1 cellular context compared by ENCODE assay signal in genomic region chr5:76771041-76771440, GRCh38. TPM values are rescaled to one million over a fixed set of nuclear protein-coding genes. Genes with fewer than 3 reads are reported as not detected.
"Had no signal": no experiment of that assay in that cellular context is flagged by ENCODE, and none has a peak within 500 bp of the region (broad histone marks: within the 10 kb centered on the region; RNA-seq: fewer than 3 reads in every experiment).

No MANE protein-coding gene starts in this region.

RNA-seq across cellular contexts. Expression of gene F2RL1, which starts 47.8 kb away (rescaled TPM):
- total RNA-seq: OCI-LY7 had no signal
